In genomic region chr11:17386331-17387084, GRCh38 we compare ENCODE assay signal across 8 cellular contexts. TPM values are rescaled to one million over a fixed set of nuclear protein-coding genes. Genes with fewer than 3 reads are reported as not detected.
DNase-seq lines count a peak whose midpoint lies in the region; ATAC-seq, FAIRE-seq and TF ChIP-seq lines count a peak whose summit lies in the region.

No MANE protein-coding gene starts in this region.

- WGBS in HepG2 (ENCODE audit: low lambda C conversion rate) = 0% methylated on average over 4 of the region's 23 CpGs

- H2AFZ ChIP-seq in HepG2 (ENCODE audit: low read length) = no peak overlapping the region

- POLR2A ChIA-PET in T-cell (lab: Charles Lee) (no interaction called here), HepG2 (lab: Yijun Ruan, JAX) (no interaction called here)

- in situ Hi-C loops in HepG2 (cut with HindIII; ENCODE audit: extremely low pct_ligation_motif_present, low pct_unique_long_range_greater_than_20kb) = no loop called here

- H3K4me1 Mint-ChIP-seq in T-cell = peaks cover 4 to 6% (median 5%) of the 10 kb centered on the region in 3 donors

- peak overlapping the region in 2 of 3 donors; percentile 59 to 65 for H3K4me3 Mint-ChIP-seq in T-cell

- ATAC-seq in GM21447 (IDR thresholded peaks at IDR 0.05; ENCODE audit: unreplicated experiment) (peak; percentile 36), T-cell (replicated peaks in 1 of 4) (no peak), HepG2 (peak; percentile 81)
- peak; percentile 37 for ATAC-seq in stimulated activated naive CD8-positive, alpha-beta T cell treated with anti-CD3 and anti-CD28 coated beads, Interleukin-15, Interleukin-2, amounts not matched to agents 100 U/mL and 50 U/mL, for 24 hours

- no peak overlapping the region for H3K9ac ChIP-seq in HepG2 (ENCODE audit: insufficient read depth, low read depth, low read length)

- H4K20me1 ChIP-seq in HepG2 (ENCODE audit: insufficient read depth, low read length) = no peaks in the 10 kb centered on the region

- DNase-seq in ELF-1 (ENCODE audit: low read depth, low spot score) (peak; percentile 79), KG1 (lab: John Stamatoyannopoulos, UW) (peak; percentile 20), T-cell (peak in 14 of 34 experiments; percentile 8 to 35 (median 21)), cerebellar nuclear complex (lab: John Stamatoyannopoulos, UW) (peak; percentile 91 to 94), HepG2 (ENCODE audit: low spot score) (peak; percentile 43), foreskin melanocyte (no peak)
- DNase-seq in stimulated activated naive CD8-positive, alpha-beta T cell treated with anti-CD3 and anti-CD28 coated beads, Interleukin-15, Interleukin-2, amounts not matched to agents 100 U/mL and 50 U/mL, for 24 hours = peak; percentile 65

- intact Hi-C loops in HepG2 (cut with micrococcal nuclease; ENCODE audit: unreplicated experiment) = loop anchor here (1.0 kb wide), 2 partner anchors 87 to 142 kb away; no protein-coding TSS in a partner anchor

- H3K27me3 ChIP-seq in HepG2 (ENCODE audit: control insufficient read depth in 1 of 2, insufficient read depth in 2 of 2, low read length in 2 of 2) = peaks cover 0 to 9% of the 10 kb centered on the region in 2 experiments; a peak in 1 of 5 replicates

- 0 out of 2 replicates have a peak overlapping the region, but pooled peaks have one; percentile 16 for H3K4me2 ChIP-seq in HepG2 (ENCODE audit: low read depth, low read length)

- no peaks in the 10 kb centered on the region for H3K9me3 Mint-ChIP-seq in T-cell

- peak; percentile 74 for FAIRE-seq in HepG2 (lab: Jason Lieb, UNC)

- no peaks in the 10 kb centered on the region for H3K27me3 Mint-ChIP-seq in T-cell

- H3K27ac ChIP-seq in HepG2 (ENCODE audit: extremely low read length, insufficient read depth, low read length) = no peak overlapping the region

- H3K4me1 ChIP-seq in HepG2 (ENCODE audit: insufficient read depth, low read length) = 0 out of 2 replicates have a peak, but pooled peaks cover 5% of the 10 kb centered on the region

- TF ChIP-seq RAD21 in HepG2 (CRISPR knock-in tag; IDR thresholded peaks at IDR 0.05) = peak; percentile 68

- CTCF ChIA-PET in T-cell (lab: Charles Lee) (interaction anchor here (0.9 to 1.0 kb wide), 3 partner anchors 111 to 376 kb away, joined by 3 read pairs; no protein-coding TSS in a partner anchor), HepG2 (lab: Yijun Ruan, JAX; ENCODE audit: low intra/inter-chr PET ratio, low total read pairs) (interaction anchor here (1.3 to 3.2 kb wide), 3 partner anchors 85 to 142 kb away, joined by 7 to 30 read pairs (median 11); no protein-coding TSS in a partner anchor)

- peak; percentile 86 for TF ChIP-seq CTCF in HepG2 (CRISPR knock-in tag; IDR thresholded peaks at IDR 0.05)

- no TSS peak for BruUV-seq in HepG2 (replicated peaks; lab: Mats Ljungman, UMichigan)

- H3K36me3 ChIP-seq in HepG2 (replicated peaks in 1 of 2; ENCODE audit: control insufficient read depth in 1 of 2, insufficient read depth in 2 of 2, low read length in 2 of 2) = no peaks in the 10 kb centered on the region

- H3K27ac Mint-ChIP-seq in T-cell = no peak overlapping the region

- TF ChIP-seq EP300 in HepG2 (IDR thresholded peaks at IDR 0.05; ENCODE audit: low read depth in 2 of 2, low read length in 2 of 2) = no peak
- TF ChIP-seq EP300 in HepG2 (CRISPR knock-in tag; IDR thresholded peaks at IDR 0.05; ENCODE audit: borderline replicate concordance) = no peak

- H3K79me2 ChIP-seq in HepG2 (ENCODE audit: insufficient read depth, low read length) = no peaks in the 10 kb centered on the region

- H3K4me3 ChIP-seq in HepG2 (replicated peaks in 1 of 3; ENCODE audit: insufficient read depth in 1 of 3, low read depth in 2 of 3, low read length in 3 of 3) = no peak overlapping the region

- no peak for TF ChIP-seq POLR2A in HepG2 (IDR thresholded peaks at IDR 0.05; ENCODE audit: insufficient read depth in 1 of 2, low read depth in 2 of 2, low read length in 2 of 2)

- H3K36me3 Mint-ChIP-seq in T-cell = no peaks in the 10 kb centered on the region

- no peaks in the 10 kb centered on the region for H3K9me3 ChIP-seq in HepG2 (ENCODE audit: low read length)

TF ChIP-seq in HepG2, 621 proteins besides CTCF, POLR2A, EP300 and RAD21 (continues in another document):
- peak; percentile 73 for TF ChIP-seq FOXA3 (CRISPR knock-in tag; IDR thresholded peaks at IDR 0.05)
- peak; percentile 62 for TF ChIP-seq TEAD3 (CRISPR knock-in tag; optimal IDR thresholded peaks at IDR 0.05; ENCODE audit: borderline replicate concordance)
- TF ChIP-seq HNRNPL (IDR thresholded peaks at IDR 0.05; ENCODE audit: low read depth, low read length) = 0 out of 2 replicates have a peak, but pooled peaks have one; percentile 23
- peak; percentile 16 for TF ChIP-seq XRCC5 (optimal IDR thresholded peaks at IDR 0.05; ENCODE audit: low read length)
- TF ChIP-seq MAX (IDR thresholded peaks at IDR 0.05) = peak; percentile 73
- no peak for TF ChIP-seq RORA (CRISPR knock-in tag; IDR thresholded peaks at IDR 0.05)
- TF ChIP-seq SMC3 (IDR thresholded peaks at IDR 0.05; ENCODE audit: low read length) = peak; percentile 71

RNA-seq across cellular contexts. Expression of gene KCNJ11, which starts 2.0 kb away (rescaled TPM):
- total RNA-seq in T-cell (under 1 TPM in 4 of 5 donors, not detected in 1; 0.33 to 0.63 (median 0.50) TPM), HepG2 (2016; rRNA removed; fragmentation: Illumina TruSeq; extraction: Trizol) (0.81 and 1.6 TPM in 2 replicates)
- total RNA-seq in HepG2 (2016; cell fraction: cytosol; rRNA removed; fragmentation: Illumina TruSeq; extraction: Trizol; ENCODE audit: low read depth) = 0.40 and 0.53 TPM in 2 replicates
- total RNA-seq in HepG2 (2016; cell fraction: insoluble cytoplasmic fraction; rRNA removed; fragmentation: Illumina TruSeq; extraction: Trizol) = 0.82 and 1.2 TPM in 2 replicates
- 0.83 and 1.3 TPM in 2 replicates for total RNA-seq in HepG2 (2016; cell fraction: membrane; rRNA removed; fragmentation: Illumina TruSeq; extraction: Trizol)
- 0.50 and 0.65 TPM in 2 replicates for total RNA-seq in HepG2 (2016; cell fraction: nucleus; rRNA removed; fragmentation: Illumina TruSeq; extraction: Trizol)
- polyA plus RNA-seq in HepG2 (2011; rRNA removed) = 0.38 and 0.52 TPM in 2 replicates
- 0.43 and 0.56 TPM in 2 replicates for polyA plus RNA-seq in HepG2 (2011; cell fraction: cytosol; rRNA removed)
- polyA plus RNA-seq in HepG2 (2011; cell fraction: nucleus; rRNA removed) = 0.82 and 0.85 TPM in 2 replicates
- polyA plus RNA-seq in HepG2 (2012) = 0.79 and 0.97 TPM in 2 replicates
- 0.18 and 0.51 TPM in 2 replicates for polyA plus RNA-seq in HepG2 (2016; cell fraction: cytosol; fragmentation: Illumina TruSeq; extraction: Trizol; ENCODE audit: low read depth)
- 0.80 and 0.87 TPM in 2 replicates for polyA plus RNA-seq in HepG2 (2016; cell fraction: insoluble cytoplasmic fraction; fragmentation: Illumina TruSeq; extraction: Trizol; ENCODE audit: low read depth)
- polyA plus RNA-seq in HepG2 (2016; cell fraction: membrane; fragmentation: Illumina TruSeq; extraction: Trizol; ENCODE audit: low read depth) = 0.63 and 0.69 TPM in 2 replicates
- polyA plus RNA-seq in HepG2 (2016; cell fraction: nucleus; fragmentation: Illumina TruSeq; extraction: Trizol; ENCODE audit: insufficient read depth, low read depth) = 1.6 and 1.8 TPM in 2 replicates
- 1.8 and 4.9 TPM in 2 replicates for polyA minus RNA-seq in HepG2 (2011; rRNA and poly(A)+ RNA removed; ENCODE audit: low replicate concordance)
- 0.49 and 1.8 TPM in 2 replicates for polyA minus RNA-seq in HepG2 (2011; cell fraction: cytosol; rRNA and poly(A)+ RNA removed)
- polyA minus RNA-seq in HepG2 (2011; cell fraction: nucleus; rRNA and poly(A)+ RNA removed) = 0.26 and 0.75 TPM in 2 replicates

RNA-seq across cellular contexts. Expression of gene NCR3LG1, which starts 34.9 kb away (rescaled TPM):
- total RNA-seq in T-cell (1 to 10 TPM; 1.8 to 3.6 (median 2.6) TPM), HepG2 (2016; rRNA removed; fragmentation: Illumina TruSeq; extraction: Trizol) (16.9 and 25.1 TPM in 2 replicates)
- 1.7 and 1.8 TPM in 2 replicates for total RNA-seq in HepG2 (2016; cell fraction: cytosol; rRNA removed; fragmentation: Illumina TruSeq; extraction: Trizol; ENCODE audit: low read depth)
- total RNA-seq in HepG2 (2016; cell fraction: insoluble cytoplasmic fraction; rRNA removed; fragmentation: Illumina TruSeq; extraction: Trizol) = 17.1 and 23.6 TPM in 2 replicates
- total RNA-seq in HepG2 (2016; cell fraction: membrane; rRNA removed; fragmentation: Illumina TruSeq; extraction: Trizol) = 6.6 and 7.3 TPM in 2 replicates
- 47.1 and 51.5 TPM in 2 replicates for total RNA-seq in HepG2 (2016; cell fraction: nucleus; rRNA removed; fragmentation: Illumina TruSeq; extraction: Trizol)
- 16.1 and 16.7 TPM in 2 replicates for polyA plus RNA-seq in HepG2 (2011; rRNA removed)
- 6.1 and 8.8 TPM in 2 replicates for polyA plus RNA-seq in HepG2 (2011; cell fraction: cytosol; rRNA removed)
- polyA plus RNA-seq in HepG2 (2011; cell fraction: nucleus; rRNA removed) = 25.7 and 29.3 TPM in 2 replicates
- 13.9 and 15.6 TPM in 2 replicates for polyA plus RNA-seq in HepG2 (2012)
- 0.36 and 0.37 TPM in 2 replicates for polyA plus RNA-seq in HepG2 (2016; cell fraction: cytosol; fragmentation: Illumina TruSeq; extraction: Trizol; ENCODE audit: low read depth)
- 4.3 and 4.5 TPM in 2 replicates for polyA plus RNA-seq in HepG2 (2016; cell fraction: insoluble cytoplasmic fraction; fragmentation: Illumina TruSeq; extraction: Trizol; ENCODE audit: low read depth)
- polyA plus RNA-seq in HepG2 (2016; cell fraction: membrane; fragmentation: Illumina TruSeq; extraction: Trizol; ENCODE audit: low read depth) = 0.42 and 0.73 TPM in 2 replicates
- polyA plus RNA-seq in HepG2 (2016; cell fraction: nucleus; fragmentation: Illumina TruSeq; extraction: Trizol; ENCODE audit: insufficient read depth, low read depth) = 41.4 and 45.9 TPM in 2 replicates
- 26.3 and 35.1 TPM in 2 replicates for polyA minus RNA-seq in HepG2 (2011; rRNA and poly(A)+ RNA removed; ENCODE audit: low replicate concordance)
- 24.1 and 35.0 TPM in 2 replicates for polyA minus RNA-seq in HepG2 (2011; cell fraction: cytosol; rRNA and poly(A)+ RNA removed)
- 50.6 and 66.1 TPM in 2 replicates for polyA minus RNA-seq in HepG2 (2011; cell fraction: nucleus; rRNA and poly(A)+ RNA removed)

Comparison
In these comparisons a context has a peak if more than half of its experiments do, and no peak if none do; other contexts are left out.
1. ATAC-seq: peak in GM21447 (single experiment), HepG2 (single experiment) and stimulated activated naive CD8-positive, alpha-beta T cell treated with anti-CD3 and anti-CD28 coated beads, Interleukin-15, Interleukin-2, amounts not matched to agents 100 U/mL and 50 U/mL, for 24 hours (single experiment); none in T-cell (0 of 4).